In genomic region chr3:20186600-20187004, GRCh38 we compare ENCODE assay signal across 9 cellular contexts. TPM values are rescaled to one million over a fixed set of nuclear protein-coding genes. Genes with fewer than 3 reads are reported as not detected.
DNase-seq lines count a peak whose midpoint lies in the region; ATAC-seq and TF ChIP-seq lines count a peak whose summit lies in the region.
"Had no signal": no experiment of that assay in that cellular context is flagged by ENCODE, and none has a peak within 500 bp of the region (broad histone marks: within the 10 kb centered on the region; RNA-seq: fewer than 3 reads in every experiment).

No MANE protein-coding gene starts in this region.

- H3K4me1 Mint-ChIP-seq in activated T-helper 17 cell treated with anti-CD3 and anti-CD28 coated beads, Interleukin-2, amount 50 U/mL, for 72 hours, result no peaks in the 10 kb centered on the region
- peaks cover 28% of the 10 kb centered on the region for H3K4me1 Mint-ChIP-seq in activated CD4-positive, alpha-beta memory T cell treated with anti-CD3 and anti-CD28 coated beads, Interleukin-2, amount 10 ng/mL, durations not matched to agents 7 days and 5 days
- H3K4me1 Mint-ChIP-seq: activated B cell treated with CpG ODN at 0.5 μM for 24 hours had no signal

- H3K27me3 Mint-ChIP-seq in activated T-helper 17 cell treated with anti-CD3 and anti-CD28 coated beads, Interleukin-2, amount 50 U/mL, for 72 hours, result no peaks in the 10 kb centered on the region
- no peaks in the 10 kb centered on the region for H3K27me3 Mint-ChIP-seq in activated CD4-positive, alpha-beta memory T cell treated with anti-CD3 and anti-CD28 coated beads, Interleukin-2, amount 10 ng/mL, durations not matched to agents 7 days and 5 days
- H3K27me3 Mint-ChIP-seq: activated B cell treated with CpG ODN at 0.5 μM for 24 hours had no signal

- ATAC-seq in GM18519 (IDR thresholded peaks at IDR 0.05; ENCODE audit: low FRiP score, unreplicated experiment) (peak; percentile 0), HG02885 (IDR thresholded peaks at IDR 0.05; ENCODE audit: poor library complexity, unreplicated experiment) (peak; percentile 5), left lobe of liver (peak; percentile 57), omental fat pad (ENCODE audit: low FRiP score) (no peak)
- ATAC-seq in activated T-helper 17 cell treated with anti-CD3 and anti-CD28 coated beads, Interleukin-2, amount 50 U/mL, for 72 hours (replicated peaks), result peak; percentile 1

- CTCF ChIA-PET in activated CD4-positive, alpha-beta memory T cell treated with anti-CD3 and anti-CD28 coated beads, Interleukin-2, amount 10 ng/mL, durations not matched to agents 7 days and 5 days (lab: Charles Lee), result interaction anchor here (0.6 to 5.1 kb wide), 10 partner anchors 10 to 299 kb away, joined by 3 to 25 read pairs (median 5); partner anchors contain the start of gene KAT2B

- no peak overlapping the region for H3K27ac Mint-ChIP-seq in activated T-helper 17 cell treated with anti-CD3 and anti-CD28 coated beads, Interleukin-2, amount 50 U/mL, for 72 hours
- no peak overlapping the region for H3K27ac Mint-ChIP-seq in activated CD4-positive, alpha-beta memory T cell treated with anti-CD3 and anti-CD28 coated beads, Interleukin-2, amount 10 ng/mL, durations not matched to agents 7 days and 5 days
- H3K27ac Mint-ChIP-seq: activated B cell treated with CpG ODN at 0.5 μM for 24 hours had no signal

- H3K4me3 Mint-ChIP-seq in activated T-helper 17 cell treated with anti-CD3 and anti-CD28 coated beads, Interleukin-2, amount 50 U/mL, for 72 hours, result no peak overlapping the region
- H3K4me3 Mint-ChIP-seq in activated CD4-positive, alpha-beta memory T cell treated with anti-CD3 and anti-CD28 coated beads, Interleukin-2, amount 10 ng/mL, durations not matched to agents 7 days and 5 days, result no peak overlapping the region
- H3K4me3 Mint-ChIP-seq: activated B cell treated with CpG ODN at 0.5 μM for 24 hours had no signal

- peaks cover 17% of the 10 kb centered on the region for H3K36me3 Mint-ChIP-seq in activated T-helper 17 cell treated with anti-CD3 and anti-CD28 coated beads, Interleukin-2, amount 50 U/mL, for 72 hours (ENCODE audit: low read depth)
- H3K36me3 Mint-ChIP-seq in activated CD4-positive, alpha-beta memory T cell treated with anti-CD3 and anti-CD28 coated beads, Interleukin-2, amount 10 ng/mL, durations not matched to agents 7 days and 5 days (ENCODE audit: low read depth), result peaks cover 20% of the 10 kb centered on the region

- POLR2A ChIA-PET in activated CD4-positive, alpha-beta memory T cell treated with anti-CD3 and anti-CD28 coated beads, Interleukin-2, amount 10 ng/mL, durations not matched to agents 7 days and 5 days (lab: Charles Lee), result interaction anchor here (0.8 to 6.0 kb wide), 22 partner anchors 9 to 241 kb away, joined by 3 to 119 read pairs (median 5); partner anchors contain the start of genes KAT2B and RAB5A

- no peak for TF ChIP-seq CTCF in omental fat pad (IDR thresholded peaks at IDR 0.05)

- DNase-seq in left lobe of liver (ENCODE audit: low spot score) (no peak), omental fat pad (ENCODE audit: low spot score) (no peak), foreskin melanocyte (no peak)
- no peak for DNase-seq in activated CD4-positive, alpha-beta memory T cell treated with anti-CD3 and anti-CD28 coated beads, Interleukin-2, amount 10 ng/mL, durations not matched to agents 7 days and 5 days
- no peak for DNase-seq in activated CD4-positive, alpha-beta T cell treated with anti-CD3 and anti-CD28 coated beads, Interleukin-2, amount 50 U/mL, for 4 hours

- H3K9me3 Mint-ChIP-seq in activated T-helper 17 cell treated with anti-CD3 and anti-CD28 coated beads, Interleukin-2, amount 50 U/mL, for 72 hours, result no peaks in the 10 kb centered on the region
- H3K9me3 Mint-ChIP-seq in activated CD4-positive, alpha-beta memory T cell treated with anti-CD3 and anti-CD28 coated beads, Interleukin-2, amount 10 ng/mL, durations not matched to agents 7 days and 5 days, result no peaks in the 10 kb centered on the region
- H3K9me3 Mint-ChIP-seq: activated B cell treated with CpG ODN at 0.5 μM for 24 hours had no signal

RNA-seq across cellular contexts. Expression of gene SGO1, which starts 0.6 kb away (rescaled TPM):
- total RNA-seq in activated T-helper 17 cell treated with anti-CD3 and anti-CD28 coated beads, Interleukin-2, amount 50 U/mL, for 72 hours, result 10 to 100 TPM; 22.7 to 29.4 TPM
- 0.63 TPM for total RNA-seq in left lobe of liver
- total RNA-seq in omental fat pad, result 1 to 10 TPM in 1 of 4 donors, not detected in 3; 2.3 TPM
- total RNA-seq in activated CD4-positive, alpha-beta memory T cell treated with anti-CD3 and anti-CD28 coated beads, Interleukin-2, amount 10 ng/mL, durations not matched to agents 7 days and 5 days, result 10 to 100 TPM; 38.3 to 39.4 TPM

Comparison
In these comparisons a context has a peak if more than half of its experiments do, and no peak if none do; other contexts are left out.
1. RNA of gene SGO1, which starts 0.6 kb away (total RNA-seq): 38.3 to 39.4 TPM in activated CD4-positive, alpha-beta memory T cell treated with anti-CD3 and anti-CD28 coated beads, Interleukin-2, amount 10 ng/mL, durations not matched to agents 7 days and 5 days and 22.7 to 29.4 TPM in activated T-helper 17 cell treated with anti-CD3 and anti-CD28 coated beads, Interleukin-2, amount 50 U/mL, for 72 hours; 0.63 TPM in left lobe of liver (single experiment) and 2.3 TPM in omental fat pad; every median in the first group is over 4 times any median in the second.